Comparison of ENCODE assay signal across 20 cellular contexts in the genomic region with DNA sequence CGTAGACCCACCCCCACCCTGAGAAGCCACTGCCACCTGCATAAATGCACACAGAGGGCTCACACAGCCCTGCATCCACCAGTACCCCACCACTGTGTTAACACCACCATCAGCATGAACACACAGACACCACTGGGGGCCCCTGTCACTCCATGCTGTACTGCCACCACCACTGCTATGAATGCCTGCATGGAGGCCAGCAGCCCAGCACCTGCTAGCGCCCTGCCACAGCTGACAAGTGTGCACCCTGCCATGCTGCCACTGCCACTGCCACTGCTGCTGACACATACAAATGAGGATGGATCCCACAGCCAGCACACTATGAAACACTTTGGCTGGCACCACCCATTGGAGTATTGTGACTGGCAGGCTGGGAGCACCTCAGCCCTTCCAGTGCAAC.
DNase-seq lines count a peak whose midpoint lies in the region; ATAC-seq and TF ChIP-seq lines count a peak whose summit lies in the region.
"Had no signal": no experiment of that assay in that cellular context is flagged by ENCODE, and none has a peak within 500 bp of the region (broad histone marks: within the 10 kb centered on the region; RNA-seq: fewer than 3 reads in every experiment).

No MANE protein-coding gene starts in this region.

- H3K79me1 ChIP-seq in neuronal stem cell (ENCODE audit: low read depth, low read length) = no peaks in the 10 kb centered on the region

- no peak overlapping the region for H2BK120ac ChIP-seq in neuronal stem cell (ENCODE audit: low read depth, low read length)

- no peak for ATAC-seq in GM23338
- no peak for ATAC-seq in HG02678 (IDR thresholded peaks at IDR 0.05; ENCODE audit: unreplicated experiment)
- no peak for ATAC-seq in GM21381 (IDR thresholded peaks at IDR 0.05; ENCODE audit: unreplicated experiment)
- ATAC-seq: A549; CD8-positive, alpha-beta T cell had no signal

- H3K27ac ChIP-seq in GM23338 (ENCODE audit: low read depth) = no peak overlapping the region
- H3K27ac ChIP-seq in endodermal cell (ENCODE audit: low read depth, low read length) = no peak overlapping the region
- no peak overlapping the region for H3K27ac ChIP-seq in neuronal stem cell (replicated peaks; ENCODE audit: low read length)
- H3K27ac ChIP-seq: 22Rv1; A549; BLaER1 treated with 17β-estradiol and CSF1 and Interleukin-3, amounts not matched to agents 10 nM and 100 nM; C4-2B had no signal

- H3K27me3 Mint-ChIP-seq in GM23338 (ENCODE audit: insufficient read depth, low read depth, poor library complexity) (peaks cover 8% of the 10 kb centered on the region), chondrocyte (ENCODE audit: low read depth) (no peaks in the 10 kb centered on the region), endodermal cell (ENCODE audit: insufficient read depth) (no peaks in the 10 kb centered on the region)
- H3K27me3 Mint-ChIP-seq: B cell; CD4-positive, alpha-beta T cell had no signal

- H3K9me3 Mint-ChIP-seq in GM23338 (no peaks in the 10 kb centered on the region; the same call in 1 of the 3 replicates), chondrocyte (ENCODE audit: low read depth) (peaks cover 16% of the 10 kb centered on the region), endodermal cell (no peaks in the 10 kb centered on the region)
- H3K9me3 Mint-ChIP-seq: CD4-positive, alpha-beta T cell had no signal

- H3K4me3 Mint-ChIP-seq in GM23338 (no peak overlapping the region), chondrocyte (ENCODE audit: unreplicated experiment) (no peak overlapping the region), endodermal cell (no peak overlapping the region)
- H3K4me3 Mint-ChIP-seq: B cell; CD4-positive, alpha-beta T cell; CD8-positive, alpha-beta T cell had no signal

- H3K9me3 ChIP-seq in endodermal cell (ENCODE audit: control insufficient read depth, low read length) = no peaks in the 10 kb centered on the region
- H3K9me3 ChIP-seq in neuronal stem cell (replicated peaks in 1 of 2; ENCODE audit: control insufficient read depth in 2 of 2, insufficient read depth in 1 of 2, low read depth in 1 of 2, low read length in 2 of 2) = no peaks in the 10 kb centered on the region
- H3K9me3 ChIP-seq: A549; BLaER1 treated with 17β-estradiol and CSF1 and Interleukin-3, amounts not matched to agents 10 nM and 100 nM; Caco-2 had no signal

- H3K9ac ChIP-seq in endodermal cell (ENCODE audit: extremely low read depth, low read length, poor library complexity, severe bottlenecking) = no peak overlapping the region
- H3K9ac ChIP-seq in neuronal stem cell (ENCODE audit: low read depth, low read length, poor library complexity) = no peak overlapping the region
- H3K9ac ChIP-seq: BLaER1 treated with 17β-estradiol and CSF1 and Interleukin-3, amounts not matched to agents 10 nM and 100 nM had no signal

- H2AK5ac ChIP-seq in neuronal stem cell (ENCODE audit: low read depth, low read length) = no peak overlapping the region

- no peak overlapping the region for H4K8ac ChIP-seq in neuronal stem cell (ENCODE audit: low read depth, low read length)

- H2AFZ ChIP-seq in GM23338 (no peak overlapping the region), neuronal stem cell (ENCODE audit: low read length) (no peak overlapping the region)

- peaks cover 3% of the 10 kb centered on the region; the same call in 1 of the 3 replicates for H3K36me3 Mint-ChIP-seq in GM23338 (ENCODE audit: low read depth)
- no peaks in the 10 kb centered on the region for H3K36me3 Mint-ChIP-seq in chondrocyte (ENCODE audit: low read depth)
- H3K36me3 Mint-ChIP-seq in endodermal cell (ENCODE audit: low read depth) = no peaks in the 10 kb centered on the region
- H3K36me3 Mint-ChIP-seq: CD8-positive, alpha-beta T cell had no signal

- no peak for TF ChIP-seq CTCF in GM23338 (conservative IDR thresholded peaks at IDR 0.05; ENCODE audit: low read depth in 2 of 2)
- TF ChIP-seq CTCF in chondrocyte (IDR thresholded peaks at IDR 0.05) = no peak
- TF ChIP-seq CTCF in endodermal cell (conservative IDR thresholded peaks at IDR 0.05) = no peak

- H3K4me1 ChIP-seq in GM23338 (ENCODE audit: insufficient read depth) (0 out of 2 replicates have a peak, but pooled peaks cover 6% of the 10 kb centered on the region), endodermal cell (ENCODE audit: control insufficient read depth, insufficient read depth, low read length) (no peaks in the 10 kb centered on the region), neuronal stem cell (ENCODE audit: control insufficient read depth in 2 of 2, insufficient read depth in 1 of 2, low read depth in 1 of 2, low read length in 2 of 2) (no peaks in the 10 kb centered on the region)
- H3K4me1 ChIP-seq: A549; BLaER1 treated with 17β-estradiol and CSF1 and Interleukin-3, amounts not matched to agents 10 nM and 100 nM; Caco-2 had no signal

- no peak overlapping the region for H2BK12ac ChIP-seq in neuronal stem cell (ENCODE audit: low read length)

- H3K4ac ChIP-seq in neuronal stem cell (ENCODE audit: low read length) = no peak overlapping the region

- H2BK5ac ChIP-seq in neuronal stem cell (ENCODE audit: low read length) = no peak overlapping the region

- peak overlapping the region; percentile 61 for H3K14ac ChIP-seq in neuronal stem cell (ENCODE audit: low read length)

- H3K27me3 ChIP-seq in GM23338 (ENCODE audit: insufficient read depth) (no peaks in the 10 kb centered on the region), endodermal cell (ENCODE audit: control insufficient read depth, insufficient read depth, low read length, poor library complexity, severe bottlenecking) (no peaks in the 10 kb centered on the region), neuronal stem cell (ENCODE audit: control insufficient read depth in 3 of 3, insufficient read depth in 3 of 3, low read depth in 1 of 3, low read length in 3 of 3) (no peaks in the 10 kb centered on the region)
- H3K27me3 ChIP-seq: BLaER1 treated with 17β-estradiol and CSF1 and Interleukin-3, amounts not matched to agents 10 nM and 100 nM had no signal

- no peak for DNase-seq in GM23338 (ENCODE audit: low spot score)
- peak; percentile 66 for DNase-seq in chondrocyte (ENCODE audit: low spot score)
- DNase-seq in endodermal cell = peak; percentile 41
- no peak for DNase-seq in neuronal stem cell (ENCODE audit: low spot score)
- no peak for DNase-seq in NCI-H146 treated with DMSO at 0.1 percent for 48 hours (lab: John Stamatoyannopoulos, UW; ENCODE audit: unreplicated experiment)
- DNase-seq in NCI-H524 treated with DMSO at 0.1 percent for 48 hours (lab: John Stamatoyannopoulos, UW) = no peak
- DNase-seq: AML-193; Caco-2; Calu3; CD4-positive, alpha-beta T cell; CD8-positive, alpha-beta T cell; DMS79 treated with DMSO at 0.1 percent for 48 hours; GF-D8 had no signal

- no peaks in the 10 kb centered on the region for H3K9me2 ChIP-seq in GM23338 (ENCODE audit: insufficient read depth)

- H4K91ac ChIP-seq in neuronal stem cell (ENCODE audit: low read depth, low read length, poor library complexity) = no peak overlapping the region

- no peak overlapping the region for H3K4me2 ChIP-seq in GM23338
- no peak overlapping the region for H3K4me2 ChIP-seq in neuronal stem cell (ENCODE audit: insufficient read depth, low read length, poor library complexity, severe bottlenecking)
- H3K4me2 ChIP-seq: A549; BLaER1 treated with 17β-estradiol and CSF1 and Interleukin-3, amounts not matched to agents 10 nM and 100 nM had no signal

- no peaks in the 10 kb centered on the region for H3F3A ChIP-seq in GM23338 (replicated peaks; ENCODE audit: low read depth)

- H3K4me1 Mint-ChIP-seq in GM23338 = peaks cover 9% of the 10 kb centered on the region; the same call in 2 of the 3 replicates
- H3K4me1 Mint-ChIP-seq in chondrocyte (ENCODE audit: low read depth) = no peaks in the 10 kb centered on the region
- no peaks in the 10 kb centered on the region for H3K4me1 Mint-ChIP-seq in endodermal cell
- H3K4me1 Mint-ChIP-seq: B cell had no signal

- peak overlapping the region; percentile 61 for H3K18ac ChIP-seq in neuronal stem cell (ENCODE audit: low read length)

- 87 to 100% methylated on average over 1 to 2 of the region's 2 CpGs for WGBS in endodermal cell (ENCODE audit: insufficient coverage in 1 of 2, insufficient read length in 1 of 2), 2 experiments
- WGBS in neuronal stem cell (ENCODE audit: extremely low coverage in 2 of 2, insufficient read length in 2 of 2, insufficient replicate concordance in 1 of 2), 2 donors = no CpG with 5 or more reads among the region's 2 CpGs

- no peaks in the 10 kb centered on the region for H3K79me2 ChIP-seq in GM23338 (replicated peaks; ENCODE audit: insufficient read depth)

- H3K4me3 ChIP-seq in GM23338 = no peak overlapping the region
- no peak overlapping the region for H3K4me3 ChIP-seq in endodermal cell (ENCODE audit: low read length)
- peak overlapping the region in 1 of 2 donors; percentile 36 for H3K4me3 ChIP-seq in neuronal stem cell (ENCODE audit: low read length in 2 of 2)
- H3K4me3 ChIP-seq: A549; BLaER1 treated with 17β-estradiol and CSF1 and Interleukin-3, amounts not matched to agents 10 nM and 100 nM had no signal

- H3K27ac Mint-ChIP-seq in GM23338 = 0 out of 2 replicates have a peak overlapping the region, but pooled peaks have one; percentile 77
- H3K27ac Mint-ChIP-seq in chondrocyte (ENCODE audit: unreplicated experiment) = no peak overlapping the region
- no peak overlapping the region for H3K27ac Mint-ChIP-seq in endodermal cell
- H3K27ac Mint-ChIP-seq: B cell; CD4-positive, alpha-beta T cell; CD8-positive, alpha-beta T cell had no signal

- no peak overlapping the region for H2BK15ac ChIP-seq in neuronal stem cell (ENCODE audit: low read length)

- H3K23ac ChIP-seq in neuronal stem cell (ENCODE audit: low read depth, low read length, poor library complexity) = peak overlapping the region; percentile 23

- no peaks in the 10 kb centered on the region for H4K20me1 ChIP-seq in GM23338 (replicated peaks; ENCODE audit: insufficient read depth)
- H4K20me1 ChIP-seq: BLaER1 treated with 17β-estradiol and CSF1 and Interleukin-3, amounts not matched to agents 10 nM and 100 nM had no signal

- H3K36me3 ChIP-seq in GM23338 (ENCODE audit: insufficient read depth) (no peaks in the 10 kb centered on the region), endodermal cell (ENCODE audit: control insufficient read depth, insufficient read depth, low read length) (no peaks in the 10 kb centered on the region), neuronal stem cell (replicated peaks in 1 of 2; ENCODE audit: control insufficient read depth in 2 of 2, insufficient read depth in 2 of 2, low read length in 2 of 2) (no peaks in the 10 kb centered on the region)
- H3K36me3 ChIP-seq: BLaER1 treated with 17β-estradiol and CSF1 and Interleukin-3, amounts not matched to agents 10 nM and 100 nM had no signal

TF ChIP-seq in GM23338, 12 proteins besides CTCF, POLR2A, EP300 and RAD21 (continues in another document):
- no peak for TF ChIP-seq CREB1 (CRISPR knock-in tag; IDR thresholded peaks at IDR 0.05; ENCODE audit: low read depth)
- no peak for TF ChIP-seq ZNF331 (CRISPR knock-in tag; IDR thresholded peaks at IDR 0.05; ENCODE audit: low read depth)
- no peak for TF ChIP-seq EZH2phosphoT487 (IDR thresholded peaks at IDR 0.05; ENCODE audit: unreplicated experiment)

Comparison
In these comparisons a context has a peak if more than half of its experiments do, and no peak if none do; other contexts are left out.
1. DNase-seq: peak in chondrocyte (single experiment) and endodermal cell (single experiment); none in GM23338 (single experiment), neuronal stem cell (single experiment), NCI-H146 treated with DMSO at 0.1 percent for 48 hours (single experiment) and NCI-H524 treated with DMSO at 0.1 percent for 48 hours (single experiment).